In genomic region chr10:95276367-95277200, GRCh38 we compare ENCODE assay signal across 1 cellular context.
TF ChIP-seq lines count a peak whose summit lies in the region.

No MANE protein-coding gene starts in this region.

TF ChIP-seq in IMR-90, 13 proteins besides CTCF, POLR2A, EP300 and RAD21 (continued from another document):
- TF ChIP-seq FOS (IDR thresholded peaks at IDR 0.05; ENCODE audit: low read depth, low read length), result no peak
- no peak for TF ChIP-seq SMC3 (IDR thresholded peaks at IDR 0.05; ENCODE audit: low read depth, low read length)
